ENCODE assay signal across 8 cellular contexts in the genomic region with DNA sequence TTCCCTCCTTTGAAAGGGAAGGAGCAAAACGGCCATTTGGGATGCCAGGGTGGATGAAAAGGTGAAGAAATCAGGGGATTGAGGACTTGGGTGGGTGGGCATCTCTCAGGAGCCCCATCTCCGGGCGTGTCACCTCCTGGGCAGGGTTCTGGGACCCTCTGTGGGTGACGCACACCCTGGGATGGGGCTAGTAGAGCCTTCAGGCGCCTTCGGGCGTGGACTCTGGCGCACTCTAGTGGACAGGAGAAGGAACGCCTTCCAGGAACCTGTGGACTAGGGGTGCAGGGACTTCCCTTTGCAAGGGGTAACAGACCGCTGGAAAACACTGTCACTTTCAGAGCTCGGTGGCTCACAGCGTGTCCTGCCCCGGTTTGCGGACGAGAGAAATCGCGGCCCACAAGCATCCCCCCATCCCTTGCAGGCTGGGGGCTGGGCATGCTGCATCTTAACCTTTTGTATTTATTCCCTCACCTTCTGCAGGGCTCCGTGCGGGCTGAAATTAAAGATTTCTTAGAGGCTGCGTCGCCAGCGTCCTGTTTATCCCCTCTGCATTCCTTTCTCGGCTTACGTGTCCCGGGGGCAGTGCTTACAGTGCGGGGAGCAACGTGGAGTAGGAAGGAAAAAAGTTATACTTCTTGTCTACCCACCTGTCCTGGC. TPM values are rescaled to one million over a fixed set of nuclear protein-coding genes. Genes with fewer than 3 reads are reported as not detected.
DNase-seq lines count a peak whose midpoint lies in the region; ATAC-seq and TF ChIP-seq lines count a peak whose summit lies in the region.

No MANE protein-coding gene starts in this region.

- 9% methylated on average over 18 to 27 of the region's 27 CpGs for WGBS in endodermal cell (ENCODE audit: insufficient coverage in 1 of 2, insufficient read length in 1 of 2), 2 experiments

- ATAC-seq in HG03342 (IDR thresholded peaks at IDR 0.05; ENCODE audit: unreplicated experiment), result peak; percentile 55
- no peak for ATAC-seq in HG03469 (IDR thresholded peaks at IDR 0.05; ENCODE audit: unreplicated experiment)

- peaks cover 13 to 15% of the 10 kb centered on the region in 2 donors for H3K36me3 Mint-ChIP-seq in CD4-positive, alpha-beta memory T cell
- no peaks in the 10 kb centered on the region for H3K36me3 Mint-ChIP-seq in endodermal cell (ENCODE audit: low read depth)

- peak overlapping the region; percentile 62 to 92 (median 77) for H3K27ac Mint-ChIP-seq in CD4-positive, alpha-beta memory T cell
- no peak overlapping the region for H3K27ac Mint-ChIP-seq in endodermal cell

- peaks cover 11% of the 10 kb centered on the region for H3K4me1 ChIP-seq in CD4-positive, alpha-beta memory T cell (ENCODE audit: insufficient read depth, low read length)
- no peaks in the 10 kb centered on the region for H3K4me1 ChIP-seq in endodermal cell (ENCODE audit: control insufficient read depth, insufficient read depth, low read length)

- H3K4me1 Mint-ChIP-seq in CD4-positive, alpha-beta memory T cell, result peaks cover 9 to 30% (median 15%) of the 10 kb centered on the region in 4 donors
- peaks cover 4% of the 10 kb centered on the region for H3K4me1 Mint-ChIP-seq in endodermal cell

- peaks cover 0 to 7% (median 0%) of the 10 kb centered on the region in 8 donors for H3K9me3 Mint-ChIP-seq in CD4-positive, alpha-beta memory T cell
- H3K9me3 Mint-ChIP-seq in endodermal cell, result peaks cover 5% of the 10 kb centered on the region

- H3K27me3 ChIP-seq in CD4-positive, alpha-beta memory T cell (ENCODE audit: insufficient read depth, low read length), result no peaks in the 10 kb centered on the region
- H3K27me3 ChIP-seq in endodermal cell (ENCODE audit: control insufficient read depth, insufficient read depth, low read length, poor library complexity, severe bottlenecking), result peaks cover 5% of the 10 kb centered on the region

- no peaks in the 10 kb centered on the region for H3K27me3 Mint-ChIP-seq in CD4-positive, alpha-beta memory T cell
- H3K27me3 Mint-ChIP-seq in endodermal cell (ENCODE audit: insufficient read depth), result peaks cover 24% of the 10 kb centered on the region

- intact Hi-C loops in CD4-positive, alpha-beta memory T cell (cut with micrococcal nuclease), result loop anchor here (1.0 to 5.0 kb wide), 6 partner anchors 15 to 211 kb away; partner anchors contain the start of gene S1PR4

- no peaks in the 10 kb centered on the region for H3K9me3 ChIP-seq in CD4-positive, alpha-beta memory T cell (ENCODE audit: control insufficient read depth in 1 of 2, low read length in 2 of 2)
- no peaks in the 10 kb centered on the region for H3K9me3 ChIP-seq in endodermal cell (ENCODE audit: control insufficient read depth, low read length)

- CTCF ChIA-PET in CD4-positive, alpha-beta memory T cell (lab: Charles Lee; ENCODE audit: partially characterized antibody), result interaction anchor here (0.9 to 3.9 kb wide), 14 partner anchors 10 to 213 kb away, joined by 3 to 68 read pairs (median 5); no protein-coding TSS in a partner anchor

- no peaks in the 10 kb centered on the region for H3K36me3 ChIP-seq in CD4-positive, alpha-beta memory T cell (ENCODE audit: insufficient read depth, low read length)
- no peaks in the 10 kb centered on the region for H3K36me3 ChIP-seq in endodermal cell (ENCODE audit: control insufficient read depth, insufficient read depth, low read length)

- peak; percentile 97 for TF ChIP-seq CTCF in endodermal cell (conservative IDR thresholded peaks at IDR 0.05)

- POLR2A ChIA-PET in CD4-positive, alpha-beta memory T cell (lab: Charles Lee; ENCODE audit: partially characterized antibody), result interaction anchor here (0.7 to 1.5 kb wide), 2 partner anchors 21 to 1297 kb away, joined by 4 to 6 read pairs; no protein-coding TSS in a partner anchor

- peak overlapping the region in 3 of 8 donors; percentile 5 to 55 (median 55) for H3K4me3 Mint-ChIP-seq in CD4-positive, alpha-beta memory T cell
- H3K4me3 Mint-ChIP-seq in endodermal cell, result peak overlapping the region; percentile 44

- peak; percentile 69 to 73 (median 71) for DNase-seq in CD4-positive, alpha-beta memory T cell
- peak; percentile 79 for DNase-seq in NCI-H82 (lab: John Stamatoyannopoulos, UW)
- DNase-seq in activated CD8-positive, alpha-beta memory T cell treated with anti-CD3 and anti-CD28 coated beads for 1 hour (ENCODE audit: extremely low read depth in 1 of 2, low read depth in 1 of 2), result peak; percentile 54 to 59
- peak; percentile 91 for DNase-seq in endodermal cell
- peak; percentile 33 for DNase-seq in middle frontal gyrus (ENCODE audit: extremely low spot score, low spot score)
- peak; percentile 64 for DNase-seq in stimulated activated naive CD4-positive, alpha-beta T cell treated with Interleukin-2 at 50 U/mL for 16 hours (lab: John Stamatoyannopoulos, UW)

- H3K9ac ChIP-seq in endodermal cell (ENCODE audit: extremely low read depth, low read length, poor library complexity, severe bottlenecking), result no peak overlapping the region

- H3K4me3 ChIP-seq in CD4-positive, alpha-beta memory T cell (ENCODE audit: low read length in 2 of 2), result no peak overlapping the region
- no peak overlapping the region for H3K4me3 ChIP-seq in endodermal cell (ENCODE audit: low read length)

- H3K27ac ChIP-seq in CD4-positive, alpha-beta memory T cell (ENCODE audit: low read depth, low read length), result no peak overlapping the region
- H3K27ac ChIP-seq in endodermal cell (ENCODE audit: low read depth, low read length), result no peak overlapping the region

RNA-seq across cellular contexts. Expression of gene S1PR4, which starts 15.2 kb away (rescaled TPM):
- total RNA-seq in CD4-positive, alpha-beta memory T cell, result 100 to 1,000 TPM; 231 to 235 TPM
- 100 to 1,000 TPM; 448 to 503 TPM for polyA plus RNA-seq in CD4-positive, alpha-beta memory T cell
- total RNA-seq in endodermal cell, result not detected
- not detected for polyA plus RNA-seq in endodermal cell (2013, experiment 1 of 2)
- not detected for polyA plus RNA-seq in endodermal cell (2013, experiment 2 of 2)

RNA-seq across cellular contexts. Expression of gene NCLN, which starts 22.4 kb away (rescaled TPM):
- total RNA-seq in CD4-positive, alpha-beta memory T cell, result 10 to 100 TPM; 53.0 to 59.3 TPM
- 10 to 100 TPM; 25.1 to 45.6 TPM for polyA plus RNA-seq in CD4-positive, alpha-beta memory T cell
- 10 to 100 TPM; 80.6 to 91.2 TPM for total RNA-seq in endodermal cell
- 44.2 TPM for polyA plus RNA-seq in endodermal cell (2013, experiment 1 of 2)
- polyA plus RNA-seq in endodermal cell (2013, experiment 2 of 2), result 49.4 TPM

RNA-seq across cellular contexts. Expression of gene GNA15, which starts 27.5 kb away (rescaled TPM):
- total RNA-seq in CD4-positive, alpha-beta memory T cell, result 1 to 10 TPM; 2.5 to 2.8 TPM
- 1 to 10 TPM; 4.1 to 4.8 TPM for polyA plus RNA-seq in CD4-positive, alpha-beta memory T cell
- not detected for total RNA-seq in endodermal cell
- not detected for polyA plus RNA-seq in endodermal cell (2013, experiment 1 of 2)
- polyA plus RNA-seq in endodermal cell (2013, experiment 2 of 2), result not detected

Comparison
In these comparisons a context has a peak if more than half of its experiments do, and no peak if none do; other contexts are left out.
1. DNase-seq: peak in every context shown above with its lines; median percentile 91 in endodermal cell; 79 in NCI-H82; 71 in CD4-positive, alpha-beta memory T cell; 64 in stimulated activated naive CD4-positive, alpha-beta T cell treated with Interleukin-2 at 50 U/mL for 16 hours; 56 in activated CD8-positive, alpha-beta memory T cell treated with anti-CD3 and anti-CD28 coated beads for 1 hour; 33 in middle frontal gyrus.
2. RNA of gene S1PR4, which starts 15.2 kb away (total RNA-seq): 231 to 235 TPM in CD4-positive, alpha-beta memory T cell; not detected in endodermal cell; every median in the first group is over 100 times any median in the second.